Comparison of ENCODE assay signal across 24 cellular contexts in the genomic region with DNA sequence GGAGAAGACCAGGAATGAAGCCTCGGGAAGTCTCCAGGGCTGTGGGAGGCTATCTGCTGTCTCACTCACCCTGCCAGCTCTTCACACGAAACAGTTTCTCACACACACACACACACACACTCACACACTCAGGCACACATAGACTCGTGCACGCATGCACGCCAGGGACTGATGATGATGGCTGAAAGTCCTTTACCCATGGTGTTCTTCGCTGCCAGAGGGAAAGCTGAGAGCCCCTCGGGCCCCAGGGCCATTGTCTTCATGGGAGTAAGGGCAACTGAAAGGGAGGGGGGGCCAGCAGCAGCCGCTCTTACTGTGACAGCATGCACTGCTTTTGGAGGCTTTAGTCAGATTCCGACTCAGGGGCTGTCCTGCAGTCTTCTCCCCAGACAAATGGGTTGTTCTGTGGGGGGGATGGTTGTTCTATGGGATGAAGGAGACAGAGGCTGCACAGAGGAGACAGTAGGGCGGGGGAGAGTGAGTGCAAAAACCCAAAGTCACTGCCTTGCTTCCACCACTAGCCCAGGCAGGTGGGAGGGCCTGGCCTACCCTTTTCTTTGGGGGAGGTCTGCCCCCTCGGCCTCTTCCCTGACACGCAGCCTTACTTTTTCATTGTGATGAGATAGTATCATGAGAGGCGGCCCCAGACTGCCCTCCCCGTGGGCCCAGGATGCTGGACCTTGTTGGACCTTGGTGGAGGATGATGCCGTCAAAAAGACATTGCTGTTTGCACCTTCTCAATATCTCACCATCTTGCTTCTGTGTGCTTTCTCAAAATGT. TPM values are rescaled to one million over a fixed set of nuclear protein-coding genes. Genes with fewer than 3 reads are reported as not detected.
DNase-seq lines count a peak whose midpoint lies in the region; FAIRE-seq and TF ChIP-seq lines count a peak whose summit lies in the region.
"Had no signal": no experiment of that assay in that cellular context is flagged by ENCODE, and none has a peak within 500 bp of the region (broad histone marks: within the 10 kb centered on the region; RNA-seq: fewer than 3 reads in every experiment).

No MANE protein-coding gene starts in this region.

- TF ChIP-seq EP300 in H1 (IDR thresholded peaks at IDR 0.05; ENCODE audit: borderline replicate concordance in 1 of 2, low read depth in 2 of 2, low read length in 2 of 2): no peak

- H3K4ac ChIP-seq in H1 (replicated peaks; ENCODE audit: insufficient read length, low read depth, low read length): no peak overlapping the region

- H3K27me3 ChIP-seq in H1 (replicated peaks in 1 of 4; ENCODE audit: control insufficient read depth in 3 of 4, extremely low read depth in 1 of 4, insufficient read depth in 3 of 4, low read length in 3 of 4): no peaks in the 10 kb centered on the region
- H3K27me3 ChIP-seq in neural progenitor cell: no peaks in the 10 kb centered on the region
- H3K27me3 ChIP-seq in spleen (replicated peaks in 1 of 7): no peaks in the 10 kb centered on the region
- H3K27me3 ChIP-seq in ascending aorta: no peaks in the 10 kb centered on the region
- H3K27me3 ChIP-seq: BE2C, Peyer's patch, SJCRH30 had no signal

- H3K4me2 ChIP-seq in H1 (ENCODE audit: insufficient read depth in 1 of 2, low read depth in 2 of 2, low read length in 2 of 2) (no peak overlapping the region), neural progenitor cell (peak overlapping the region; percentile 59)

- no peaks in the 10 kb centered on the region for H3K9me3 ChIP-seq in HEK293 (ENCODE audit: control insufficient read depth, insufficient read depth, low read depth, low read length)
- no peaks in the 10 kb centered on the region for H3K9me3 ChIP-seq in H1 (ENCODE audit: insufficient read depth in 2 of 2, low read depth in 1 of 2, low read length in 1 of 2)
- no peaks in the 10 kb centered on the region for H3K9me3 ChIP-seq in neural progenitor cell (ENCODE audit: low read depth)
- H3K9me3 ChIP-seq in spleen: no peaks in the 10 kb centered on the region
- H3K9me3 ChIP-seq in ascending aorta: no peaks in the 10 kb centered on the region
- H3K9me3 ChIP-seq: BE2C, Peyer's patch, SJCRH30 had no signal

- H4K91ac ChIP-seq in H1 (replicated peaks; ENCODE audit: insufficient read length, low read length): no peak overlapping the region

- H2BK120ac ChIP-seq in H1 (replicated peaks; ENCODE audit: low read depth, low read length): no peak overlapping the region

- no peak overlapping the region; the same call in 1 of the 2 replicates for H2BK15ac ChIP-seq in H1 (ENCODE audit: low read length)

- H3K4me1 Mint-ChIP-seq in neural progenitor cell: peaks cover 13% of the 10 kb centered on the region
- H3K4me1 Mint-ChIP-seq: IgD-negative memory B cell had no signal

- H3K23me2 ChIP-seq in H1 (ENCODE audit: low read depth, low read length): no peaks in the 10 kb centered on the region

- no peak for TF ChIP-seq RAD21 in H1 (IDR thresholded peaks at IDR 0.05 in 1 of 2, conservative IDR thresholded peaks at IDR 0.05 in 1 of 2; ENCODE audit: low read depth in 2 of 2, low read length in 2 of 2)

- H3K79me1 ChIP-seq in H1 (ENCODE audit: low read depth, low read length): no peaks in the 10 kb centered on the region

- H2AK5ac ChIP-seq in H1 (ENCODE audit: low read depth, low read length): no peak overlapping the region

- H3K27me3 Mint-ChIP-seq in neural progenitor cell (ENCODE audit: insufficient read depth, low read depth): peaks cover 4% of the 10 kb centered on the region
- H3K27me3 Mint-ChIP-seq: IgD-negative memory B cell had no signal

- 91% methylated on average over 14 of the region's 15 CpGs; no CpG with 5 or more reads in 1 of the 2 experiments for WGBS in H1 (ENCODE audit: extremely low coverage in 1 of 2, insufficient coverage in 1 of 2, insufficient read length in 1 of 2, insufficient replicate concordance in 2 of 2, low coverage in 1 of 2, low lambda C conversion rate in 2 of 2, missing lambda C conversion rate in 1 of 2), 2 experiments
- WGBS in spleen, 5 donors: 80 to 93% (median 84%) methylated on average over 15 of the region's 15 CpGs

- TF ChIP-seq POLR2A in H1 (IDR thresholded peaks at IDR 0.05; ENCODE audit: control extremely low read depth in 1 of 2, low read depth in 2 of 2, low read length in 2 of 2): no peak
- TF ChIP-seq POLR2A in spleen (IDR thresholded peaks at IDR 0.05): no peak

- H3F3A ChIP-seq in neural progenitor cell (ENCODE audit: low read depth): no peaks in the 10 kb centered on the region

- intact Hi-C loops in spleen (cut with DNase I; ENCODE audit: low total_unique reads): no loop called here
- intact Hi-C loops in ascending aorta (cut with DNase I): no loop called here

- no peak overlapping the region for H3K4me3 Mint-ChIP-seq in neural progenitor cell
- H3K4me3 Mint-ChIP-seq: IgD-negative memory B cell had no signal

- H4K8ac ChIP-seq in H1 (ENCODE audit: extremely low read depth, insufficient read depth, low read length): no peak overlapping the region

- DNase-seq in H1 (ENCODE audit: low read depth in 1 of 2, low spot score in 2 of 2) (no peak), neural progenitor cell (ENCODE audit: low spot score) (peak; percentile 66), spleen (peak; percentile 51), MV-4-11 (lab: John Stamatoyannopoulos, UW) (no peak), ascending aorta (ENCODE audit: low spot score in 2 of 2) (no peak), NCI-H1694 treated with DMSO at 0.1 percent for 48 hours (lab: John Stamatoyannopoulos, UW) (no peak)
- DNase-seq: BE2C; DMS53; GDM1; Karpas-422; NCI-H1417; NCI-H187; NCI-H2107; NCI-H2227 treated with DMSO at 0.1 percent for 48 hours; NCI-H510A; NK-92 treated with Interleukin-12 subunit alpha and Interleukin-12 subunit beta, amount 100 ng/mL, for 24 hours; SJCRH30 had no signal

- H3K27ac ChIP-seq in HEK293 (ENCODE audit: extremely low read depth, low read depth, low read length) (no peak overlapping the region), H1 (ENCODE audit: low read depth, low read length) (no peak overlapping the region), neural progenitor cell (no peak overlapping the region), spleen (no peak overlapping the region), ascending aorta (no peak overlapping the region)
- H3K27ac ChIP-seq: Peyer's patch, SJCRH30 had no signal

- no peak for FAIRE-seq in H1 (lab: Jason Lieb, UNC)
- FAIRE-seq: D721Med, GM19239 had no signal

- no peak for TF ChIP-seq CTCF in HEK293 (tag by site-specific recombination; IDR thresholded peaks at IDR 0.05)
- no peak for TF ChIP-seq CTCF in H1 (IDR thresholded peaks at IDR 0.05; ENCODE audit: control extremely low read depth in 1 of 3, insufficient read depth in 1 of 3, low read depth in 1 of 3, low read length in 3 of 3)
- TF ChIP-seq CTCF in neural progenitor cell (IDR thresholded peaks at IDR 0.05): no peak
- no peak for TF ChIP-seq CTCF in spleen (IDR thresholded peaks at IDR 0.05 in 8 of 11, conservative IDR thresholded peaks at IDR 0.05 in 3 of 11)
- TF ChIP-seq CTCF in ascending aorta (IDR thresholded peaks at IDR 0.05): no peak

- H3K36me3 Mint-ChIP-seq in neural progenitor cell: no peaks in the 10 kb centered on the region
- H3K36me3 Mint-ChIP-seq: IgD-negative memory B cell had no signal

- H3K18ac ChIP-seq in H1 (ENCODE audit: extremely low read depth, low read length): no peak overlapping the region; the same call in 1 of the 2 replicates

- no peak overlapping the region for H4K5ac ChIP-seq in H1 (ENCODE audit: insufficient read length, low read depth, low read length)

- H3K79me2 ChIP-seq in H1 (ENCODE audit: control insufficient read depth in 1 of 2, insufficient read depth in 2 of 2, low read length in 2 of 2) (no peaks in the 10 kb centered on the region), neural progenitor cell (ENCODE audit: low read depth) (no peaks in the 10 kb centered on the region)

- H3K14ac ChIP-seq in H1 (ENCODE audit: insufficient read length): no peak overlapping the region

- CTCF ChIA-PET in HEK293 (lab: Yijun Ruan, JAX) (interaction anchor here (0.6 to 1.3 kb wide), 5 partner anchors 31 to 638 kb away, joined by 3 read pairs; no protein-coding TSS in a partner anchor), H1 (lab: Charles Lee; ENCODE audit: partially characterized antibody) (interaction anchor here (0.8 to 2.1 kb wide), 6 partner anchors 24 to 57 kb away, joined by 3 to 13 read pairs (median 3); no protein-coding TSS in a partner anchor)

- peak overlapping the region; percentile 93 for H3K27ac Mint-ChIP-seq in neural progenitor cell
- H3K27ac Mint-ChIP-seq: IgD-negative memory B cell had no signal

- H3K4me3 ChIP-seq in HEK293 (ENCODE audit: low read depth, low read length) (no peak overlapping the region), H1 (ENCODE audit: extremely low read depth in 1 of 4, insufficient read depth in 2 of 4, low read depth in 3 of 4, low read length in 4 of 4) (no peak overlapping the region), neural progenitor cell (no peak overlapping the region), spleen (no peak overlapping the region), ascending aorta (no peak overlapping the region)
- H3K4me3 ChIP-seq: Peyer's patch, SJCRH30 had no signal

- H3K36me3 ChIP-seq in HEK293 (ENCODE audit: control insufficient read depth in 2 of 2, insufficient read depth in 1 of 2, low read length in 2 of 2) (no peaks in the 10 kb centered on the region), H1 (ENCODE audit: control insufficient read depth in 2 of 4, insufficient read depth in 4 of 4, low read length in 3 of 4) (no peaks in the 10 kb centered on the region), neural progenitor cell (no peaks in the 10 kb centered on the region), spleen (no peaks in the 10 kb centered on the region), ascending aorta (no peaks in the 10 kb centered on the region)
- H3K36me3 ChIP-seq: BE2C, Peyer's patch, SJCRH30 had no signal

- H2BK20ac ChIP-seq in H1 (ENCODE audit: low read length): 0 out of 2 replicates have a peak overlapping the region, but pooled peaks have one; percentile 11

- H3K9ac ChIP-seq in H1 (replicated peaks in 1 of 4; ENCODE audit: extremely low read depth in 1 of 4, low read depth in 3 of 4, low read length in 3 of 4) (no peak overlapping the region), neural progenitor cell (no peak overlapping the region)

- no peak overlapping the region for H2BK5ac ChIP-seq in H1 (ENCODE audit: low read depth, low read length)

- H4K20me1 ChIP-seq in H1 (replicated peaks in 1 of 2; ENCODE audit: control insufficient read depth in 1 of 2, insufficient read depth in 2 of 2, low read length in 2 of 2): no peaks in the 10 kb centered on the region
- no peaks in the 10 kb centered on the region for H4K20me1 ChIP-seq in neural progenitor cell (ENCODE audit: low read depth)

- POLR2A ChIA-PET in HEK293 (lab: Yijun Ruan, JAX) (no interaction called here), H1 (lab: Charles Lee; ENCODE audit: partially characterized antibody) (interaction anchor here (0.6 to 1.0 kb wide), 2 partner anchors 8 to 183 kb away, joined by 3 to 5 read pairs; no protein-coding TSS in a partner anchor)

- H3K23ac ChIP-seq in H1 (ENCODE audit: insufficient read length): no peak overlapping the region

- no peak overlapping the region for H3K56ac ChIP-seq in H1 (replicated peaks; ENCODE audit: insufficient read length, low read depth, low read length)

- H2AFZ ChIP-seq in H1 (ENCODE audit: low read length) (0 out of 2 replicates have a peak overlapping the region, but pooled peaks have one; percentile 50), neural progenitor cell (replicated peaks) (peak overlapping the region; percentile 60)

- no peak overlapping the region for H2BK12ac ChIP-seq in H1 (ENCODE audit: low read depth, low read length)

- H3K4me1 ChIP-seq in HEK293 (ENCODE audit: control insufficient read depth, insufficient read depth, low read length) (peaks cover 3% of the 10 kb centered on the region), H1 (replicated peaks in 1 of 4; ENCODE audit: control insufficient read depth in 3 of 4, insufficient read depth in 4 of 4, low read length in 3 of 4) (peaks cover 0 to 4% (median 0%) of the 10 kb centered on the region in 4 experiments; a peak in 1 of 7 replicates), neural progenitor cell (peaks cover 11% of the 10 kb centered on the region), spleen (no peaks in the 10 kb centered on the region), ascending aorta (no peaks in the 10 kb centered on the region)
- H3K4me1 ChIP-seq: Peyer's patch, SJCRH30 had no signal

- H3K9me3 Mint-ChIP-seq in neural progenitor cell: peaks cover 2% of the 10 kb centered on the region
- H3K9me3 Mint-ChIP-seq: IgD-negative memory B cell had no signal

RNA-seq across cellular contexts. Expression of gene STUM, which starts 29.0 kb away (rescaled TPM):
- total RNA-seq in H1 (2021; fragmentation: NEBNext Ultra II Directional; extraction: Animal tissue kit (Norgen Biotek cat#: 25700)): 1.2 and 1.3 TPM in 2 replicates
- 0.76 and 0.85 TPM in 2 replicates for polyA plus RNA-seq in H1 (2011; rRNA removed)
- 1.1 TPM for polyA plus RNA-seq in H1 (2011; cell fraction: cytosol; rRNA removed)
- polyA plus RNA-seq in H1 (2011; cell fraction: nucleus; rRNA removed): 3.4 TPM
- 0.66 to 0.97 TPM (median 0.83 TPM) in 4 replicates for polyA plus RNA-seq in H1 (2012, experiment 1 of 2)
- polyA plus RNA-seq in H1 (2012, experiment 2 of 2): 0.45 TPM
- 0.55 TPM for polyA plus RNA-seq in H1 (2013, experiment 1 of 2)
- 0.53 TPM for polyA plus RNA-seq in H1 (2013, experiment 2 of 2)
- 0.61 and 0.66 TPM in 2 replicates for polyA minus RNA-seq in H1 (2011; rRNA and poly(A)+ RNA removed)
- 0.15 TPM for polyA minus RNA-seq in H1 (2011; cell fraction: cytosol; rRNA and poly(A)+ RNA removed)
- 1.00 TPM for polyA minus RNA-seq in H1 (2011; cell fraction: nucleus; rRNA and poly(A)+ RNA removed)
- 0.19 TPM in 1 of 2 replicates, not detected in the other for total RNA-seq in neural progenitor cell (ENCODE audit: low replicate concordance)
- 1 to 10 TPM in 1 of 7 donors, under 1 TPM in 6; 0.22 to 2.8 (median 0.51) TPM for total RNA-seq in spleen
- under 1 TPM; 0.11 to 0.53 (median 0.45) TPM for polyA plus RNA-seq in spleen
- 3.0 TPM for total RNA-seq in ascending aorta
- total RNA-seq: M059J, OCI-LY7 had no signal
- polyA plus RNA-seq: IgD-negative memory B cell had no signal

Comparison
In these comparisons a context has a peak if more than half of its experiments do, and no peak if none do; other contexts are left out.
1. DNase-seq: peak in neural progenitor cell (single experiment) and spleen (single experiment); none in H1 (0 of 2), MV-4-11 (single experiment), ascending aorta (0 of 2) and NCI-H1694 treated with DMSO at 0.1 percent for 48 hours (single experiment).